ENCODE assay signal across 20 cellular contexts in the genomic region with DNA sequence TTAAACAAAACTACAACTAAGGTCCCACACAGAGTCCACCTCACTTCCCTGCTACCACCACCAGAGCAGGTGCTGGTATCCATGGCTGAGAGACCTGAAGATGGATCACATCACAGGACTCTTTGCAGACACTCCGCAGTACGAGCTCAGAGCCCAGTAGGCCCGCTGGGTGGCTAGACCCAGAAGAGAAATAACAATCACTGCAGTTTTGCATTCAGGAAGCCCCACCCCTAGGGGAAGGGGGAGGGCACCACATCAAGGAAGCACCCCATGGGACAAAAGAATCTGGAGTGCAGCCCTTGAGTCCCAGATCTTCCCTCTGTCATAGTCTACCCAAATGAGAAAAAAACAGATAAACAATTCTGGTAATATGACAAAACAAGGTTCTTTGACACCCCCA. TPM values are rescaled to one million over a fixed set of nuclear protein-coding genes. Genes with fewer than 3 reads are reported as not detected.
"Had no signal": no experiment of that assay in that cellular context is flagged by ENCODE, and none has a peak within 500 bp of the region (broad histone marks: within the 10 kb centered on the region; RNA-seq: fewer than 3 reads in every experiment).

No MANE protein-coding gene starts in this region.

- H3K27ac Mint-ChIP-seq: immature natural killer cell, naive B cell had no signal

- H3K4me1 Mint-ChIP-seq: immature natural killer cell, naive B cell, nephron had no signal

- DNase-seq: cerebellar nuclear complex; effector CD8-positive, alpha-beta T cell; immature natural killer cell; naive B cell; retina; sigmoid colon; small intestine; stimulated activated CD4-positive, alpha-beta T cell treated with anti-CD3 and anti-CD28 coated beads, Interleukin-12 subunit alpha, Interleukin-12 subunit beta, amount 100 ng/mL, for 4 hours; stimulated activated CD4-positive, alpha-beta T cell treated with anti-CD3 and anti-CD28 coated beads, Interleukin-2, amount 100 ng/mL, for 48 hours; stimulated activated naive CD4-positive, alpha-beta T cell treated with Interleukin-2 at 50 U/mL for 16 hours; trophoblast cell had no signal

- H3K4me3 Mint-ChIP-seq: immature natural killer cell, nephron had no signal

- H3K4me1 ChIP-seq: colonic mucosa, psoas muscle, sigmoid colon had no signal

- H3K27ac ChIP-seq: colonic mucosa, neutrophil, psoas muscle, sigmoid colon had no signal

- H3K4me3 ChIP-seq: colonic mucosa, psoas muscle, sigmoid colon had no signal

- H3K27me3 ChIP-seq: colonic mucosa had no signal

- ATAC-seq: psoas muscle had no signal

- H3K9me3 ChIP-seq: colonic mucosa, neutrophil, psoas muscle had no signal

- H3K36me3 ChIP-seq: colonic mucosa, neutrophil, sigmoid colon had no signal

RNA-seq across cellular contexts. Expression of gene ZNF648, which starts 56.9 kb away (rescaled TPM):
- total RNA-seq: dermis blood vessel endothelial cell, fibroblast of lung, lung microvascular endothelial cell, osteoblast had no signal
- polyA plus RNA-seq: fibroblast of lung, immature natural killer cell, keratinocyte, small intestine had no signal
